Comparison of ENCODE assay signal across 8 cellular contexts in the genomic region with DNA sequence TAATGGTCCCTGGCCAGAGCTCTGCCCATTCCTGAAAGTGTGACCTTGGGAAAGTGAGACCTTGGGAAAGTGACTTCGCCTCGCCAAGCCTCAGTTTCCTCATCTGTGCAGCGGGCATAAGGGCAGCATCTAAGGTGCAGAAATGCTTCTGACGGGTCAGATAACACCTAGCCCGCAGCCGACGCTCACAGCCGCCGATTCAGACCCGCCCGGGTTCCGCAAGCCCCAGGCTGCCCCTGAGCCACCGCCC. TPM values are rescaled to one million over a fixed set of nuclear protein-coding genes. Genes with fewer than 3 reads are reported as not detected.
DNase-seq lines count a peak whose midpoint lies in the region; ATAC-seq and TF ChIP-seq lines count a peak whose summit lies in the region.

No MANE protein-coding gene starts in this region.

- peak overlapping the region; percentile 79 for H3K4me3 ChIP-seq in PC-3 (ENCODE audit: low read length)
- peak overlapping the region; percentile 65 for H3K4me3 ChIP-seq in epithelial cell of esophagus (ENCODE audit: low read length)
- H3K4me3 ChIP-seq in ovary: peak overlapping the region; percentile 82

- peak; percentile 16 for ATAC-seq in GM19463 (IDR thresholded peaks at IDR 0.05; ENCODE audit: unreplicated experiment)
- ATAC-seq in PC-3: peak; percentile 12
- no peak for ATAC-seq in HG03196 (IDR thresholded peaks at IDR 0.05; ENCODE audit: unreplicated experiment)

- POLR2A ChIA-PET in PC-3 (lab: Charles Lee; ENCODE audit: unreplicated experiment): no interaction called here

- intact Hi-C loops in PC-3 (cut with micrococcal nuclease): loop anchor here (1.0 to 2.0 kb wide), 2 partner anchors 8 to 70 kb away; no protein-coding TSS in a partner anchor
- intact Hi-C loops in ovary (cut with DNase I): loop anchor here (2.0 to 10.0 kb wide), 4 partner anchors 58 to 75 kb away; a partner anchor contains a TSS

- H3K4me1 ChIP-seq in PC-3 (ENCODE audit: insufficient read depth, low read length) (peaks cover 69% of the 10 kb centered on the region), ovary (ENCODE audit: insufficient read depth) (peaks cover 33% of the 10 kb centered on the region)

- DNase-seq in PC-3 (no peak), epithelial cell of esophagus (ENCODE audit: low read depth) (no peak), ovary (no peak), amniotic stem cell (lab: John Stamatoyannopoulos, UW) (no peak), T-helper 9 cell (no peak)

- peaks cover 47% of the 10 kb centered on the region for H4K20me1 ChIP-seq in PC-3 (ENCODE audit: low read length)

- H3K9me3 ChIP-seq in PC-3 (ENCODE audit: low read length): no peaks in the 10 kb centered on the region
- H3K9me3 ChIP-seq in ovary: no peaks in the 10 kb centered on the region

- no TSS peak for BruUV-seq in PC-3 (replicated peaks; lab: Mats Ljungman, UMichigan)

- peak overlapping the region; percentile 86 for H3K9ac ChIP-seq in PC-3 (ENCODE audit: low read length)

- WGBS in ovary, 3 donors: 0 to 1% (median 0%) methylated on average over 13 of the region's 13 CpGs

- H2AFZ ChIP-seq in PC-3 (ENCODE audit: low read length): no peak overlapping the region; the same call in 1 of the 2 replicates

- TF ChIP-seq CTCF in 22Rv1 (IDR thresholded peaks at IDR 0.05) (no peak), PC-3 (conservative IDR thresholded peaks at IDR 0.05; ENCODE audit: low read depth, low read length) (no peak), epithelial cell of esophagus (IDR thresholded peaks at IDR 0.05; ENCODE audit: insufficient read depth, low read depth, low read length, missing control alignments) (no peak), ovary (IDR thresholded peaks at IDR 0.05) (no peak)

- peaks cover 61% of the 10 kb centered on the region for H3K79me2 ChIP-seq in PC-3 (ENCODE audit: low read length)

- peak overlapping the region; percentile 96 for H3K4me2 ChIP-seq in PC-3 (ENCODE audit: low read length)

- H3K27ac ChIP-seq in 22Rv1: peak overlapping the region; percentile 58
- peak overlapping the region; percentile 28 for H3K27ac ChIP-seq in PC-3 (ENCODE audit: low read length)
- peak overlapping the region; percentile 73 to 74 for H3K27ac ChIP-seq in ovary

- no peak for TF ChIP-seq POLR2A in ovary (IDR thresholded peaks at IDR 0.05)

- CTCF ChIA-PET in PC-3 (lab: Charles Lee): interaction anchor here (0.6 kb wide), 1 partner anchor 598 kb away, joined by 7 read pairs; no protein-coding TSS in a partner anchor

- TF ChIP-seq EP300 in ovary (IDR thresholded peaks at IDR 0.05): no peak

- no peaks in the 10 kb centered on the region for H3K9me2 ChIP-seq in PC-3 (replicated peaks; ENCODE audit: low read length)

- no peaks in the 10 kb centered on the region for H3K27me3 ChIP-seq in PC-3 (ENCODE audit: low read length)
- no peaks in the 10 kb centered on the region for H3K27me3 ChIP-seq in ovary

- H3K36me3 ChIP-seq in PC-3 (ENCODE audit: low read depth, low read length): peaks cover 22% of the 10 kb centered on the region
- H3K36me3 ChIP-seq in ovary: no peaks in the 10 kb centered on the region

- no peaks in the 10 kb centered on the region for H3F3A ChIP-seq in PC-3 (ENCODE audit: low read length, unreplicated experiment)

RNA-seq across cellular contexts. Expression of a gene that starts 0.5 kb away (rescaled TPM):
- total RNA-seq in PC-3 (2014; rRNA removed) (178 and 198 TPM in 2 replicates), ovary (100 to 1,000 TPM in 6 of 7 donors, 10 to 100 TPM in 1; 64.7 to 258 (median 151) TPM)
- polyA plus RNA-seq in ovary: 100 to 1,000 TPM; 154 to 697 TPM
